Comparison of ENCODE assay signal across 21 cellular contexts in genomic region chr14:66628646-66629045, GRCh38.
"Had no signal": no experiment of that assay in that cellular context is flagged by ENCODE, and none has a peak within 500 bp of the region (broad histone marks: within the 10 kb centered on the region; RNA-seq: fewer than 3 reads in every experiment).

No MANE protein-coding gene starts in this region.

- H3K27me3 ChIP-seq: gastrocnemius medialis, heart right ventricle, spleen, tibial artery, upper lobe of right lung, vagina had no signal

- H3K27ac ChIP-seq: gastrocnemius medialis, heart right ventricle, spleen, tibial artery, upper lobe of right lung, vagina had no signal

- H3K4me1 Mint-ChIP-seq: natural killer cell had no signal

- ATAC-seq: gastrocnemius medialis; heart right ventricle; left lobe of liver; natural killer cell; sciatic nerve; stimulated activated memory B cell treated with anti-CD40 and anti-IgM and Interleukin-4, amounts not matched to agents 10 μg/mL and 1 μg/mL and 100 μg/mL, for 72 hours; upper lobe of right lung had no signal

- H3K36me3 Mint-ChIP-seq: mesothelial cell of epicardium, natural killer cell had no signal

- H3K9me3 ChIP-seq: gastrocnemius medialis, spleen, tibial artery, upper lobe of right lung, vagina had no signal

- H3K9me3 Mint-ChIP-seq: endodermal cell; mesothelial cell of epicardium; natural killer cell; neural crest cell; stimulated activated memory B cell treated with anti-CD40 and anti-IgM and Interleukin-4, amounts not matched to agents 10 μg/mL and 1 μg/mL and 100 μg/mL, for 72 hours; stimulated activated naive CD8-positive, alpha-beta T cell treated with anti-CD3 and anti-CD28 coated beads, Interleukin-15, Interleukin-2, amounts not matched to agents 100 ng/mL and 50 ng/mL, for 24 hours had no signal

- H3K27me3 Mint-ChIP-seq: stimulated activated memory B cell treated with anti-CD40 and anti-IgM and Interleukin-4, amounts not matched to agents 10 μg/mL and 1 μg/mL and 100 μg/mL, for 72 hours; stimulated activated naive CD8-positive, alpha-beta T cell treated with anti-CD3 and anti-CD28 coated beads, Interleukin-15, Interleukin-2, amounts not matched to agents 100 ng/mL and 50 ng/mL, for 24 hours had no signal

- H3K27ac Mint-ChIP-seq: endodermal cell; mesothelial cell of epicardium; natural killer cell; stimulated activated memory B cell treated with anti-CD40 and anti-IgM and Interleukin-4, amounts not matched to agents 10 μg/mL and 1 μg/mL and 100 μg/mL, for 72 hours; stimulated activated naive CD8-positive, alpha-beta T cell treated with anti-CD3 and anti-CD28 coated beads, Interleukin-15, Interleukin-2, amounts not matched to agents 100 ng/mL and 50 ng/mL, for 24 hours had no signal

- H3K4me1 ChIP-seq: spleen, upper lobe of right lung, vagina had no signal

- H3K4me3 ChIP-seq: gastrocnemius medialis, heart right ventricle, spleen, tibial artery, upper lobe of right lung, vagina had no signal

- H3K4me3 Mint-ChIP-seq: endodermal cell; mesothelial cell of epicardium; natural killer cell; neural crest cell; stimulated activated memory B cell treated with anti-CD40 and anti-IgM and Interleukin-4, amounts not matched to agents 10 μg/mL and 1 μg/mL and 100 μg/mL, for 72 hours; stimulated activated naive CD8-positive, alpha-beta T cell treated with anti-CD3 and anti-CD28 coated beads, Interleukin-15, Interleukin-2, amounts not matched to agents 100 ng/mL and 50 ng/mL, for 24 hours had no signal

- DNase-seq: effector CD4-positive, alpha-beta T cell; endodermal cell; gastrocnemius medialis; heart right ventricle; hypothalamus; islet precursor cell; natural killer cell; posterior cingulate gyrus; spleen; stimulated activated CD4-positive, alpha-beta T cell treated with anti-CD3 and anti-CD28 coated beads, Interleukin-15, amount 100 ng/mL, for 24 hours; stimulated activated CD4-positive, alpha-beta T cell treated with anti-CD3 and anti-CD28 coated beads, Interleukin-1b, Interleukin-23, amount 100 ng/mL, for 48 hours; stimulated activated CD4-positive, alpha-beta T cell treated with anti-CD3 and anti-CD28 coated beads, Interleukin-4, amount 100 ng/mL, for 24 hours; tibial artery; upper lobe of right lung had no signal

- H3K36me3 ChIP-seq: gastrocnemius medialis, heart right ventricle, spleen, tibial artery, upper lobe of right lung, vagina had no signal
